ENCODE assay signal across 19 cellular contexts in the genomic region with DNA sequence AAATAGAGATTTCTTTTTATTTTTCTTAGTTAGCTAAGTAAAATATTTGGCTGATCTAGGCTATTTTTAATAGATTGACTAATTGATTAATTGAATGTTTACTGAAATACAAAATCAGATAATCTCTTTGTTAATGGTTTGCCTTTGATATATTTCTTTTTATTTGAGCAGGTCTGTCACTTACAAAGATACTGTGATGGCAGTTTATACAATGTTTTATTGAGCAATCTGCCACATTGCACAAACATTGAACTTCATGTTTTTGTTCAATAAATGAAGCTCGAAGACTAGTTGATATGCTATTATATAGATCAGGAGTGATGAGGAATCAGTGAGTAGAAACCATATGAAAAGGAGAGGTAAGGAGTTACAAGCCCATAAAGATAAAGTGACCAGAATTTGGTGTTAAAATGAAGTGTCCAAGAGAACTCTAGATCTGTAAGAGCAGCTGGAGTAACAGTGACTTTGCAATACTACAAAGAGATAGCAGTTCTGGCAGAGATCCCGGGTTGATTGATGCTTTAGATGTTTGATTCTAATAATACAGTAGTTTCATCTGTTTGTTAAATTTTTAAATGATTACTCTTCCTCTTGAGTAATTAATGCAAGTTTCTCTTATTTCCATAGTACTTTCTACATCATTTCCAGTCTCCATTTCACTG.
DNase-seq lines count a peak whose midpoint lies in the region; ATAC-seq, FAIRE-seq and TF ChIP-seq lines count a peak whose summit lies in the region.
"Had no signal": no experiment of that assay in that cellular context is flagged by ENCODE, and none has a peak within 500 bp of the region (broad histone marks: within the 10 kb centered on the region; RNA-seq: fewer than 3 reads in every experiment).

No MANE protein-coding gene starts in this region.

- H3K9me3 ChIP-seq in liver (ENCODE audit: control insufficient read depth in 4 of 4, low read length in 3 of 4) (no peaks in the 10 kb centered on the region), HepG2 (ENCODE audit: low read length) (peaks cover 34% of the 10 kb centered on the region), astrocyte (ENCODE audit: insufficient read depth, low read depth, low read length) (no peaks in the 10 kb centered on the region), MG63 (no peaks in the 10 kb centered on the region)
- H3K9me3 ChIP-seq: Peyer's patch, SJCRH30 had no signal

- H3K27ac Mint-ChIP-seq in astrocyte (ENCODE audit: unreplicated experiment): no peak overlapping the region
- H3K27ac Mint-ChIP-seq in stimulated activated naive B cell treated with anti-CD40 and anti-IgM and Interleukin-4, amounts not matched to agents 10 μg/mL and 1 μg/mL and 100 μg/mL, for 72 hours: no peak overlapping the region
- H3K27ac Mint-ChIP-seq: B cell, CD14-positive monocyte had no signal

- H3K4me3 ChIP-seq in liver (ENCODE audit: low read depth in 1 of 3, low read length in 3 of 3) (no peak overlapping the region), HepG2 (replicated peaks in 1 of 3; ENCODE audit: insufficient read depth in 1 of 3, low read depth in 2 of 3, low read length in 3 of 3) (no peak overlapping the region), astrocyte (ENCODE audit: insufficient read depth, low read depth, low read length) (no peak overlapping the region), MG63 (no peak overlapping the region)
- H3K4me3 ChIP-seq: Peyer's patch, SJCRH30 had no signal

- H3K9ac ChIP-seq in liver (ENCODE audit: low read depth in 1 of 2, low read length in 2 of 2) (no peak overlapping the region), HepG2 (ENCODE audit: insufficient read depth, low read depth, low read length) (no peak overlapping the region), astrocyte (ENCODE audit: low read length) (no peak overlapping the region)

- no peaks in the 10 kb centered on the region for H3K4me1 Mint-ChIP-seq in astrocyte (ENCODE audit: low read depth, unreplicated experiment)
- no peaks in the 10 kb centered on the region for H3K4me1 Mint-ChIP-seq in stimulated activated naive B cell treated with anti-CD40 and anti-IgM and Interleukin-4, amounts not matched to agents 10 μg/mL and 1 μg/mL and 100 μg/mL, for 72 hours
- H3K4me1 Mint-ChIP-seq: B cell, CD14-positive monocyte, IgD-negative memory B cell had no signal

- WGBS in liver: 32% methylated on average over 2 of the region's 2 CpGs
- WGBS in HepG2 (ENCODE audit: low lambda C conversion rate): 0% methylated on average over 2 of the region's 2 CpGs

- in situ Hi-C loops in HepG2 (cut with HindIII; ENCODE audit: extremely low pct_ligation_motif_present, low pct_unique_long_range_greater_than_20kb): no loop called here

- CTCF ChIA-PET in HepG2 (lab: Yijun Ruan, JAX; ENCODE audit: low intra/inter-chr PET ratio, low total read pairs): no interaction called here

- BruUV-seq in HepG2 (replicated peaks; lab: Mats Ljungman, UMichigan): no TSS peak

- H3K9me3 Mint-ChIP-seq in astrocyte (ENCODE audit: unreplicated experiment): peaks cover 3% of the 10 kb centered on the region
- peaks cover 11% of the 10 kb centered on the region in 2 donors for H3K9me3 Mint-ChIP-seq in stimulated activated naive B cell treated with anti-CD40 and anti-IgM and Interleukin-4, amounts not matched to agents 10 μg/mL and 1 μg/mL and 100 μg/mL, for 72 hours

- H3K4me1 ChIP-seq in liver (ENCODE audit: control insufficient read depth in 4 of 4, insufficient read depth in 4 of 4, low read length in 3 of 4) (peaks cover 0 to 1% (median 0%) of the 10 kb centered on the region in 4 donors), HepG2 (ENCODE audit: insufficient read depth, low read length) (no peaks in the 10 kb centered on the region), astrocyte (ENCODE audit: insufficient read depth, low read length) (no peaks in the 10 kb centered on the region)
- H3K4me1 ChIP-seq: Peyer's patch, SJCRH30 had no signal

- ATAC-seq in HepG2: no peak
- no peak for ATAC-seq in stimulated activated naive B cell treated with anti-CD40 and anti-IgM and Interleukin-4, amounts not matched to agents 10 μg/mL and 1 μg/mL and 100 μg/mL, for 72 hours (replicated peaks)
- ATAC-seq: HCT116 had no signal

- intact Hi-C loops in HepG2 (cut with micrococcal nuclease; ENCODE audit: unreplicated experiment): no loop called here

- DNase-seq in HepG2 (ENCODE audit: low spot score): no peak
- DNase-seq in astrocyte (ENCODE audit: low read depth): no peak
- no peak for DNase-seq in stimulated activated naive B cell treated with anti-CD40 and anti-IgM and Interleukin-4, amounts not matched to agents 10 μg/mL and 1 μg/mL and 100 μg/mL, for 72 hours
- DNase-seq in MG63: no peak
- no peak for DNase-seq in activated CD4-positive, alpha-beta T cell treated with anti-CD3 and anti-CD28 coated beads for 4 hours
- DNase-seq: NCI-H1417 treated with DMSO at 0.1 percent for 48 hours, NCI-H187, NCI-H748 treated with DMSO at 0.1 percent for 48 hours, Peyer's patch, SJCRH30 had no signal

- TF ChIP-seq RAD21 in liver (IDR thresholded peaks at IDR 0.05): no peak
- TF ChIP-seq RAD21 in HepG2 (CRISPR knock-in tag; IDR thresholded peaks at IDR 0.05): no peak

- H2AFZ ChIP-seq in HepG2 (ENCODE audit: low read length) (no peak overlapping the region), astrocyte (ENCODE audit: low read depth, low read length) (no peak overlapping the region)

- FAIRE-seq in HepG2 (lab: Jason Lieb, UNC) (no peak), astrocyte (lab: Jason Lieb, UNC) (peak; percentile 32), islet of Langerhans (lab: Jason Lieb, UNC) (peak; percentile 49)
- FAIRE-seq: D721Med, GM19239, H1 had no signal

- H3K4me3 Mint-ChIP-seq in astrocyte (ENCODE audit: unreplicated experiment): no peak overlapping the region
- no peak overlapping the region for H3K4me3 Mint-ChIP-seq in stimulated activated naive B cell treated with anti-CD40 and anti-IgM and Interleukin-4, amounts not matched to agents 10 μg/mL and 1 μg/mL and 100 μg/mL, for 72 hours
- H3K4me3 Mint-ChIP-seq: B cell, CD14-positive monocyte, IgD-negative memory B cell had no signal

- H4K20me1 ChIP-seq in HepG2 (ENCODE audit: insufficient read depth, low read length) (no peaks in the 10 kb centered on the region), astrocyte (ENCODE audit: insufficient read depth, low read length) (no peaks in the 10 kb centered on the region)

- no peak for TF ChIP-seq POLR2A in HepG2 (IDR thresholded peaks at IDR 0.05; ENCODE audit: insufficient read depth in 1 of 2, low read depth in 2 of 2, low read length in 2 of 2)

- POLR2A ChIA-PET in HepG2 (lab: Yijun Ruan, JAX): no interaction called here

- TF ChIP-seq CTCF in liver (IDR thresholded peaks at IDR 0.05; ENCODE audit: low read depth, low read length, missing input control) (no peak), HepG2 (CRISPR knock-in tag; IDR thresholded peaks at IDR 0.05) (no peak), astrocyte (IDR thresholded peaks at IDR 0.05; ENCODE audit: insufficient read depth, low read depth, low read length) (no peak)

- TF ChIP-seq EP300 in HepG2 (IDR thresholded peaks at IDR 0.05; ENCODE audit: low read depth in 2 of 2, low read length in 2 of 2) (no peak), HepG2 (CRISPR knock-in tag; IDR thresholded peaks at IDR 0.05; ENCODE audit: borderline replicate concordance) (no peak)

- H3K27ac ChIP-seq in liver (ENCODE audit: low read depth in 1 of 2, low read length in 2 of 2) (no peak overlapping the region), HepG2 (ENCODE audit: extremely low read length, insufficient read depth, low read length) (no peak overlapping the region), astrocyte (ENCODE audit: low read depth, low read length) (no peak overlapping the region)
- H3K27ac ChIP-seq: Peyer's patch, SJCRH30 had no signal

- no peaks in the 10 kb centered on the region for H3K36me3 Mint-ChIP-seq in astrocyte (ENCODE audit: low read depth, unreplicated experiment)
- H3K36me3 Mint-ChIP-seq in stimulated activated naive B cell treated with anti-CD40 and anti-IgM and Interleukin-4, amounts not matched to agents 10 μg/mL and 1 μg/mL and 100 μg/mL, for 72 hours: no peaks in the 10 kb centered on the region
- H3K36me3 Mint-ChIP-seq: CD14-positive monocyte, IgD-negative memory B cell had no signal

- no peak overlapping the region for H3K4me2 ChIP-seq in HepG2 (ENCODE audit: low read depth, low read length)
- no peak overlapping the region for H3K4me2 ChIP-seq in astrocyte (ENCODE audit: low read length)

- no peaks in the 10 kb centered on the region for H3K27me3 ChIP-seq in liver (ENCODE audit: control insufficient read depth in 4 of 4, insufficient read depth in 4 of 4, low read length in 3 of 4)
- H3K27me3 ChIP-seq in HepG2 (ENCODE audit: control insufficient read depth in 1 of 2, insufficient read depth in 2 of 2, low read length in 2 of 2): no peaks in the 10 kb centered on the region
- no peaks in the 10 kb centered on the region for H3K27me3 ChIP-seq in astrocyte (ENCODE audit: insufficient read depth, low read length)
- H3K27me3 ChIP-seq in MG63: no peaks in the 10 kb centered on the region
- H3K27me3 ChIP-seq: Peyer's patch, SJCRH30 had no signal

- H3K79me2 ChIP-seq in HepG2 (ENCODE audit: insufficient read depth, low read length) (no peaks in the 10 kb centered on the region), astrocyte (ENCODE audit: insufficient read depth, low read length) (no peaks in the 10 kb centered on the region)

- no peaks in the 10 kb centered on the region for H3K27me3 Mint-ChIP-seq in astrocyte (ENCODE audit: low read depth, unreplicated experiment)
- H3K27me3 Mint-ChIP-seq in stimulated activated naive B cell treated with anti-CD40 and anti-IgM and Interleukin-4, amounts not matched to agents 10 μg/mL and 1 μg/mL and 100 μg/mL, for 72 hours: no peaks in the 10 kb centered on the region
- H3K27me3 Mint-ChIP-seq: B cell, IgD-negative memory B cell had no signal

- H3K36me3 ChIP-seq in liver (ENCODE audit: control insufficient read depth in 4 of 4, insufficient read depth in 3 of 4, low read depth in 1 of 4, low read length in 3 of 4) (no peaks in the 10 kb centered on the region), HepG2 (replicated peaks in 1 of 2; ENCODE audit: control insufficient read depth in 1 of 2, insufficient read depth in 2 of 2, low read length in 2 of 2) (no peaks in the 10 kb centered on the region), astrocyte (ENCODE audit: insufficient read depth, low read length) (no peaks in the 10 kb centered on the region), MG63 (no peaks in the 10 kb centered on the region)
- H3K36me3 ChIP-seq: Peyer's patch, SJCRH30 had no signal

TF ChIP-seq in liver, 16 proteins besides CTCF, POLR2A, EP300 and RAD21 (continues in another document):
- peak; percentile 12 to 34 for TF ChIP-seq RXRA (IDR thresholded peaks at IDR 0.05)
- TF ChIP-seq, protein P1, sequence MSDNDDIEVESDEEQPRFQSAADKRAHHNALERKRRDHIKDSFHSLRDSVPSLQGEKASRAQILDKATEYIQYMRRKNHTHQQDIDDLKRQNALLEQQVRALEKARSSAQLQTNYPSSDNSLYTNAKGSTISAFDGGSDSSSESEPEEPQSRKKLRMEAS (IDR thresholded peaks at IDR 0.05): peak; percentile 25

TF ChIP-seq in HepG2, 621 proteins besides CTCF, POLR2A, EP300 and RAD21 (continues in another document):
- no peak for TF ChIP-seq MTF2 (CRISPR knock-in tag; IDR thresholded peaks at IDR 0.05; ENCODE audit: borderline replicate concordance)
